In the genomic region with DNA sequence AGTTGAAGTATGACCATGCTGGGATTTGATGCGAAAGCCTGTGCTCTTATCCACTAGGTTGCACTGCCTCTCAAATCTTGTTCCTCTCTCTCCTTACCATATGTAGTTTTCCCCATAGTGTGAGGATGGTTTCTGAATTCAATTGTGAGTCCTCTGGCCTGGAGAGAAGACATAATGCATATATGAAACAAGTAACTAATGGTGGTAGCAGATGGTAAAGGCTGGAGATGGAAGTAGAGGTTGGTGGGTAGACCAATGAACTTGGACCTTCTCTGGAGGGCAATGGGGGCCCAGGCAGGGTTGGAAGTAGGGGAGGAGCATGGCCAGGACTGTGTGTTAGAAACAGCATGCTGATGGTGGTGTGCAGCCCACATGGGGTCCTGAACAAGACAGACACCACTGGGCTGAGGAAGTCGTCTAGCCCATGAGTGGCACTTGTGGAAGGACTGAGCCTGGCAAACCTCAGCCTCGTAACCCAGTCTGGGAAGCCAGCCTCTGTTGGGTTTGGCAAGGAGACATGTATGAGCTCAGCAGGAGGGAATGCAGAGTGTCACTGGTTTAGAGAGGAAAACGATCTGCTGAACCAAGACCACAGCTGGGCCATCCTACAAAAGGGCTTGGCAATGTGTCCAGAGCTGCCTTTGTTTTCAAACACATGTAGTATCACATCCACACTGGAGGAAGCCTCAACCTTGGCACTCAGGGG, we compare ENCODE assay signal across 9 cellular contexts.
DNase-seq lines count a peak whose midpoint lies in the region; ATAC-seq and TF ChIP-seq lines count a peak whose summit lies in the region.
"Had no signal": no experiment of that assay in that cellular context is flagged by ENCODE, and none has a peak within 500 bp of the region (broad histone marks: within the 10 kb centered on the region; RNA-seq: fewer than 3 reads in every experiment).

No MANE protein-coding gene starts in this region.

- no peak for TF ChIP-seq RAD21 in Ishikawa (IDR thresholded peaks at IDR 0.05; ENCODE audit: low read depth)

- no peaks in the 10 kb centered on the region for H3K4me1 Mint-ChIP-seq in activated T-cell treated with anti-CD3 and anti-CD28 coated beads, Interleukin-2, amount 50 U/mL, for 24 hours (ENCODE audit: low read depth)
- H3K4me1 Mint-ChIP-seq in activated naive CD8-positive, alpha-beta T cell treated with anti-CD3 and anti-CD28 coated beads, Interleukin-2, amount 50 U/mL, for 24 hours = no peaks in the 10 kb centered on the region

- peak overlapping the region; percentile 3 for H3K27ac ChIP-seq in substantia nigra (ENCODE audit: low read depth, low read length, poor library complexity, severe bottlenecking)

- H3K4me3 ChIP-seq in choroid plexus epithelial cell (ENCODE audit: low read depth, low read length) = no peak overlapping the region

- DNase-seq in choroid plexus epithelial cell (ENCODE audit: low read depth) (peak; percentile 94), left kidney (ENCODE audit: low read depth, low spot score) (peak; percentile 31), substantia nigra (lab: John Stamatoyannopoulos, UW) (peak in 42 of 49 donors; percentile 9 to 77 (median 44))
- DNase-seq in activated T-cell treated with anti-CD3 and anti-CD28 coated beads, Interleukin-2, amount 50 U/mL, for 24 hours = no peak
- no peak for DNase-seq in activated CD4-positive, alpha-beta T cell treated with anti-CD3 and anti-CD28 coated beads for 1 hour
- DNase-seq in activated naive CD8-positive, alpha-beta T cell treated with anti-CD3 and anti-CD28 coated beads, Interleukin-2, amount 50 U/mL, for 24 hours = no peak
- DNase-seq: NCI-H2107 had no signal

- no peaks in the 10 kb centered on the region for H3K9me3 Mint-ChIP-seq in activated T-cell treated with anti-CD3 and anti-CD28 coated beads, Interleukin-2, amount 50 U/mL, for 24 hours
- H3K9me3 Mint-ChIP-seq in activated naive CD8-positive, alpha-beta T cell treated with anti-CD3 and anti-CD28 coated beads, Interleukin-2, amount 50 U/mL, for 24 hours = no peaks in the 10 kb centered on the region

- no peaks in the 10 kb centered on the region for H3K27me3 Mint-ChIP-seq in activated T-cell treated with anti-CD3 and anti-CD28 coated beads, Interleukin-2, amount 50 U/mL, for 24 hours
- no peaks in the 10 kb centered on the region for H3K27me3 Mint-ChIP-seq in activated naive CD8-positive, alpha-beta T cell treated with anti-CD3 and anti-CD28 coated beads, Interleukin-2, amount 50 U/mL, for 24 hours

- no peak overlapping the region for H3K4me3 Mint-ChIP-seq in activated T-cell treated with anti-CD3 and anti-CD28 coated beads, Interleukin-2, amount 50 U/mL, for 24 hours
- no peak overlapping the region for H3K4me3 Mint-ChIP-seq in activated naive CD8-positive, alpha-beta T cell treated with anti-CD3 and anti-CD28 coated beads, Interleukin-2, amount 50 U/mL, for 24 hours

- H3K27ac Mint-ChIP-seq in activated T-cell treated with anti-CD3 and anti-CD28 coated beads, Interleukin-2, amount 50 U/mL, for 24 hours = no peak overlapping the region
- no peak overlapping the region for H3K27ac Mint-ChIP-seq in activated naive CD8-positive, alpha-beta T cell treated with anti-CD3 and anti-CD28 coated beads, Interleukin-2, amount 50 U/mL, for 24 hours

- no peaks in the 10 kb centered on the region for H3K36me3 Mint-ChIP-seq in activated T-cell treated with anti-CD3 and anti-CD28 coated beads, Interleukin-2, amount 50 U/mL, for 24 hours (ENCODE audit: low read depth)
- H3K36me3 Mint-ChIP-seq in activated naive CD8-positive, alpha-beta T cell treated with anti-CD3 and anti-CD28 coated beads, Interleukin-2, amount 50 U/mL, for 24 hours (ENCODE audit: low read depth) = no peaks in the 10 kb centered on the region

- TF ChIP-seq CTCF in choroid plexus epithelial cell (conservative IDR thresholded peaks at IDR 0.05; ENCODE audit: low read depth, low read length) = no peak

- ATAC-seq in GM21515 (IDR thresholded peaks at IDR 0.05; ENCODE audit: unreplicated experiment) = no peak
- ATAC-seq in activated naive CD8-positive, alpha-beta T cell treated with anti-CD3 and anti-CD28 coated beads, Interleukin-2, amount 50 U/mL, for 24 hours = no peak

- peak; percentile 22; the same call in 1 of the 2 replicates for TF ChIP-seq EP300 in Ishikawa (IDR thresholded peaks at IDR 0.05; ENCODE audit: borderline replicate concordance)

TF ChIP-seq in Ishikawa, 13 proteins besides CTCF, POLR2A, EP300 and RAD21:
- no peak for TF ChIP-seq FOXM1 (IDR thresholded peaks at IDR 0.05; ENCODE audit: borderline replicate concordance, low read depth)
- peak; percentile 56 for TF ChIP-seq NFIC (IDR thresholded peaks at IDR 0.05)
- TF ChIP-seq, protein P1, sequence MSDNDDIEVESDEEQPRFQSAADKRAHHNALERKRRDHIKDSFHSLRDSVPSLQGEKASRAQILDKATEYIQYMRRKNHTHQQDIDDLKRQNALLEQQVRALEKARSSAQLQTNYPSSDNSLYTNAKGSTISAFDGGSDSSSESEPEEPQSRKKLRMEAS (IDR thresholded peaks at IDR 0.05) = no peak
- TF ChIP-seq CREB1 (IDR thresholded peaks at IDR 0.05; ENCODE audit: low read depth) = no peak
- TF ChIP-seq EGR1 (IDR thresholded peaks at IDR 0.05) = no peak
- TF ChIP-seq TCF12 (IDR thresholded peaks at IDR 0.05; ENCODE audit: low read depth) = no peak
- TF ChIP-seq TAF1 (IDR thresholded peaks at IDR 0.05; ENCODE audit: low read depth) = no peak
- TF ChIP-seq ZBTB7A (IDR thresholded peaks at IDR 0.05; ENCODE audit: low read depth) = no peak
- TF ChIP-seq, protein P2, sequence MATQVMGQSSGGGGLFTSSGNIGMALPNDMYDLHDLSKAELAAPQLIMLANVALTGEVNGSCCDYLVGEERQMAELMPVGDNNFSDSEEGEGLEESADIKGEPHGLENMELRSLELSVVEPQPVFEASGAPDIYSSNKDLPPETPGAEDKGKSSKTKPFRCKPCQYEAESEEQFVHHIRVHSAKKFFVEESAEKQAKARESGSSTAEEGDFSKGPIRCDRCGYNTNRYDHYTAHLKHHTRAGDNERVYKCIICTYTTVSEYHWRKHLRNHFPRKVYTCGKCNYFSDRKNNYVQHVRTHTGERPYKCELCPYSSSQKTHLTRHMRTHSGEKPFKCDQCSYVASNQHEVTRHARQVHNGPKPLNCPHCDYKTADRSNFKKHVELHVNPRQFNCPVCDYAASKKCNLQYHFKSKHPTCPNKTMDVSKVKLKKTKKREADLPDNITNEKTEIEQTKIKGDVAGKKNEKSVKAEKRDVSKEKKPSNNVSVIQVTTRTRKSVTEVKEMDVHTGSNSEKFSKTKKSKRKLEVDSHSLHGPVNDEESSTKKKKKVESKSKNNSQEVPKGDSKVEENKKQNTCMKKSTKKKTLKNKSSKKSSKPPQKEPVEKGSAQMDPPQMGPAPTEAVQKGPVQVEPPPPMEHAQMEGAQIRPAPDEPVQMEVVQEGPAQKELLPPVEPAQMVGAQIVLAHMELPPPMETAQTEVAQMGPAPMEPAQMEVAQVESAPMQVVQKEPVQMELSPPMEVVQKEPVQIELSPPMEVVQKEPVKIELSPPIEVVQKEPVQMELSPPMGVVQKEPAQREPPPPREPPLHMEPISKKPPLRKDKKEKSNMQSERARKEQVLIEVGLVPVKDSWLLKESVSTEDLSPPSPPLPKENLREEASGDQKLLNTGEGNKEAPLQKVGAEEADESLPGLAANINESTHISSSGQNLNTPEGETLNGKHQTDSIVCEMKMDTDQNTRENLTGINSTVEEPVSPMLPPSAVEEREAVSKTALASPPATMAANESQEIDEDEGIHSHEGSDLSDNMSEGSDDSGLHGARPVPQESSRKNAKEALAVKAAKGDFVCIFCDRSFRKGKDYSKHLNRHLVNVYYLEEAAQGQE (IDR thresholded peaks at IDR 0.05; ENCODE audit: low read depth) = no peak
- no peak for TF ChIP-seq CEBPB (IDR thresholded peaks at IDR 0.05)
- no peak for TF ChIP-seq YY1 (IDR thresholded peaks at IDR 0.05; ENCODE audit: low read depth)
- TF ChIP-seq, protein P3, sequence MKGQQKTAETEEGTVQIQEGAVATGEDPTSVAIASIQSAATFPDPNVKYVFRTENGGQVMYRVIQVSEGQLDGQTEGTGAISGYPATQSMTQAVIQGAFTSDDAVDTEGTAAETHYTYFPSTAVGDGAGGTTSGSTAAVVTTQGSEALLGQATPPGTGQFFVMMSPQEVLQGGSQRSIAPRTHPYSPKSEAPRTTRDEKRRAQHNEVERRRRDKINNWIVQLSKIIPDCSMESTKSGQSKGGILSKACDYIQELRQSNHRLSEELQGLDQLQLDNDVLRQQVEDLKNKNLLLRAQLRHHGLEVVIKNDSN (IDR thresholded peaks at IDR 0.05) = no peak
- TF ChIP-seq TEAD4 (IDR thresholded peaks at IDR 0.05) = peak; percentile 31; the same call in 1 of the 2 replicates

Comparison
In these comparisons a context has a peak if more than half of its experiments do, and no peak if none do; other contexts are left out.
1. DNase-seq: peak in choroid plexus epithelial cell (single experiment), left kidney (single experiment) and substantia nigra (42 of 49); none in activated T-cell treated with anti-CD3 and anti-CD28 coated beads, Interleukin-2, amount 50 U/mL, for 24 hours (single experiment), activated CD4-positive, alpha-beta T cell treated with anti-CD3 and anti-CD28 coated beads for 1 hour (single experiment) and activated naive CD8-positive, alpha-beta T cell treated with anti-CD3 and anti-CD28 coated beads, Interleukin-2, amount 50 U/mL, for 24 hours (single experiment).